In the genomic region with DNA sequence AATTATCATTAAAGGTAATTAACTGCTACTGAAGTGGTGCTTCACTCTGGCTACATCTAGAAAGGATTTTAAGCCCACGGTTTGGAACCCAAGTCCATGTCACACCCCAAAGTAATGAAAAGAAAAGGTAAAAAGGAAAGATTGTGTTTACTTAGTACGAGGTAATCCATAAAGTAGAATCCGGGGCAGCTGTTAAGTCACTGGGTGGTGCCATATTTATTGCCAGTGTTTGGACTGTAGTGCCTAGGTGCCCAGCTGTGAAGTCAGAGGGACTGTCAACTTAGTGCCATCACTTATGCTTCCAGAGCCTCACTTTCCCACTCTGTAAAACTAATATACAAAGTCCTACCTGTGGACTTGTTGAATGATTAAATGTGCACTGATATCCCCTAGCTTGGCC, we compare ENCODE assay signal across 17 cellular contexts. TPM values are rescaled to one million over a fixed set of nuclear protein-coding genes. Genes with fewer than 3 reads are reported as not detected.
DNase-seq lines count a peak whose midpoint lies in the region; ATAC-seq and TF ChIP-seq lines count a peak whose summit lies in the region.
"Had no signal": no experiment of that assay in that cellular context is flagged by ENCODE, and none has a peak within 500 bp of the region (broad histone marks: within the 10 kb centered on the region; RNA-seq: fewer than 3 reads in every experiment).

No MANE protein-coding gene starts in this region.

- H3K9me3 ChIP-seq in SJSA1 (replicated peaks) = no peaks in the 10 kb centered on the region
- H3K9me3 ChIP-seq in upper lobe of left lung = peaks cover 0 to 6% (median 0%) of the 10 kb centered on the region in 4 donors

- peaks cover 20% of the 10 kb centered on the region for H3K27me3 Mint-ChIP-seq in HFFc6 (ENCODE audit: insufficient read depth)
- H3K27me3 Mint-ChIP-seq in activated T-helper 1 cell treated with anti-CD3 and anti-CD28 coated beads, Interleukin-12 subunit alpha, Interleukin-12 subunit beta, Interleukin-2, Interleukin-4 antibody, amounts not matched to agents 30 ng/mL and 10 ng/mL and 1 ng/mL, durations not matched to agents 14 hours and 24 hours and 36 hours (ENCODE audit: insufficient read depth) = peaks cover 14% of the 10 kb centered on the region

- intact Hi-C loops in activated T-helper 1 cell treated with anti-CD3 and anti-CD28 coated beads, Interleukin-12 subunit alpha, Interleukin-12 subunit beta, Interleukin-2, Interleukin-4 antibody, amounts not matched to agents 30 ng/mL and 10 ng/mL and 1 ng/mL, durations not matched to agents 14 hours and 24 hours and 36 hours (cut with micrococcal nuclease) = no loop called here

- H3K4me1 Mint-ChIP-seq in HFFc6 (ENCODE audit: low read depth) = peaks cover 46% of the 10 kb centered on the region
- H3K4me1 Mint-ChIP-seq in activated T-helper 1 cell treated with anti-CD3 and anti-CD28 coated beads, Interleukin-12 subunit alpha, Interleukin-12 subunit beta, Interleukin-2, Interleukin-4 antibody, amounts not matched to agents 30 ng/mL and 10 ng/mL and 1 ng/mL, durations not matched to agents 14 hours and 24 hours and 36 hours (ENCODE audit: low read depth) = no peaks in the 10 kb centered on the region
- H3K4me1 Mint-ChIP-seq: IgD-negative memory B cell had no signal

- 61 to 79% methylated on average over 3 of the region's 3 CpGs for WGBS in upper lobe of left lung, 2 donors

- H3K4me1 ChIP-seq in SJSA1 (replicated peaks) (peaks cover 23% of the 10 kb centered on the region), upper lobe of left lung (no peaks in the 10 kb centered on the region)
- H3K4me1 ChIP-seq: Peyer's patch had no signal

- TF ChIP-seq EP300 in upper lobe of left lung (IDR thresholded peaks at IDR 0.05) = no peak

- H3K27ac ChIP-seq in SJSA1 (peak overlapping the region; percentile 56), upper lobe of left lung (no peak overlapping the region)
- H3K27ac ChIP-seq: Peyer's patch had no signal

- peaks cover 33% of the 10 kb centered on the region for H3K9me3 Mint-ChIP-seq in HFFc6
- peaks cover 17% of the 10 kb centered on the region for H3K9me3 Mint-ChIP-seq in activated T-helper 1 cell treated with anti-CD3 and anti-CD28 coated beads, Interleukin-12 subunit alpha, Interleukin-12 subunit beta, Interleukin-2, Interleukin-4 antibody, amounts not matched to agents 30 ng/mL and 10 ng/mL and 1 ng/mL, durations not matched to agents 14 hours and 24 hours and 36 hours

- H3K36me3 ChIP-seq in SJSA1 (no peaks in the 10 kb centered on the region), upper lobe of left lung (no peaks in the 10 kb centered on the region)
- H3K36me3 ChIP-seq: Peyer's patch had no signal

- H3K4me3 ChIP-seq in SJSA1 (no peak overlapping the region), upper lobe of left lung (no peak overlapping the region)
- H3K4me3 ChIP-seq: Peyer's patch had no signal

- H3K36me3 Mint-ChIP-seq in HFFc6 (ENCODE audit: low read depth) = peaks cover 28% of the 10 kb centered on the region
- H3K36me3 Mint-ChIP-seq in activated T-helper 1 cell treated with anti-CD3 and anti-CD28 coated beads, Interleukin-12 subunit alpha, Interleukin-12 subunit beta, Interleukin-2, Interleukin-4 antibody, amounts not matched to agents 30 ng/mL and 10 ng/mL and 1 ng/mL, durations not matched to agents 14 hours and 24 hours and 36 hours (ENCODE audit: low read depth) = no peaks in the 10 kb centered on the region
- H3K36me3 Mint-ChIP-seq: CD8-positive, alpha-beta T cell had no signal

- DNase-seq in ELR (ENCODE audit: low read depth) (peak; percentile 15), HFFc6 (no peak), SJSA1 (ENCODE audit: low read depth in 1 of 2, low spot score in 2 of 2) (peak in 1 of 2 experiments; percentile 21), myocyte (ENCODE audit: low read depth) (peak; percentile 14), upper lobe of left lung (no peak)
- DNase-seq in activated T-helper 1 cell treated with anti-CD3 and anti-CD28 coated beads, Interleukin-12 subunit alpha, Interleukin-12 subunit beta, Interleukin-2, Interleukin-4 antibody, amounts not matched to agents 30 ng/mL and 10 ng/mL and 1 ng/mL, durations not matched to agents 14 hours and 24 hours and 36 hours (ENCODE audit: low spot score) = no peak
- DNase-seq: CD8-positive, alpha-beta T cell; H7; NCI-H1694 treated with DMSO at 0.1 percent for 48 hours; NCI-H2171; NCI-H82; SHP77 had no signal

- H3K27me3 ChIP-seq in SJSA1 (replicated peaks) (no peaks in the 10 kb centered on the region), upper lobe of left lung (no peaks in the 10 kb centered on the region)
- H3K27me3 ChIP-seq: Peyer's patch had no signal

- TF ChIP-seq CTCF in HFFc6 (IDR thresholded peaks at IDR 0.05) (no peak), upper lobe of left lung (IDR thresholded peaks at IDR 0.05) (no peak)

- peak overlapping the region; percentile 84 for H3K27ac Mint-ChIP-seq in HFFc6
- H3K27ac Mint-ChIP-seq in activated T-helper 1 cell treated with anti-CD3 and anti-CD28 coated beads, Interleukin-12 subunit alpha, Interleukin-12 subunit beta, Interleukin-2, Interleukin-4 antibody, amounts not matched to agents 30 ng/mL and 10 ng/mL and 1 ng/mL, durations not matched to agents 14 hours and 24 hours and 36 hours = no peak overlapping the region
- H3K27ac Mint-ChIP-seq: CD8-positive, alpha-beta T cell; IgD-negative memory B cell had no signal

- no peak for TF ChIP-seq POLR2A in upper lobe of left lung (IDR thresholded peaks at IDR 0.05)

- no peak for ATAC-seq in upper lobe of left lung (ENCODE audit: low FRiP score in 2 of 2)
- ATAC-seq in GM19035 (IDR thresholded peaks at IDR 0.05; ENCODE audit: unreplicated experiment) = no peak
- ATAC-seq: CD8-positive, alpha-beta T cell had no signal

- peak overlapping the region; percentile 42; the same call in 1 of the 2 replicates for H3K4me3 Mint-ChIP-seq in HFFc6
- H3K4me3 Mint-ChIP-seq in activated T-helper 1 cell treated with anti-CD3 and anti-CD28 coated beads, Interleukin-12 subunit alpha, Interleukin-12 subunit beta, Interleukin-2, Interleukin-4 antibody, amounts not matched to agents 30 ng/mL and 10 ng/mL and 1 ng/mL, durations not matched to agents 14 hours and 24 hours and 36 hours = no peak overlapping the region
- H3K4me3 Mint-ChIP-seq: CD8-positive, alpha-beta T cell; IgD-negative memory B cell had no signal

RNA-seq across cellular contexts. Expression of a gene that starts 52.2 kb away (rescaled TPM):
- total RNA-seq in HFFc6 (2021; fragmentation: NEBNext Ultra II Directional; extraction: Animal tissue kit (Norgen Biotek cat#: 25700)) = not detected
- total RNA-seq in SJSA1 (2014; rRNA removed; shearing (Covaris generic)) = not detected in 2 replicates
- total RNA-seq in myocyte (not detected in 2 replicates), upper lobe of left lung (under 1 TPM in 2 of 6 donors, not detected in 4; 0.09 to 0.24 TPM)
- polyA plus RNA-seq in myocyte (2012) = not detected
- not detected in 2 replicates for total RNA-seq in activated T-helper 1 cell treated with anti-CD3 and anti-CD28 coated beads, Interleukin-12 subunit alpha, Interleukin-12 subunit beta, Interleukin-2, Interleukin-4 antibody, amounts not matched to agents 30 ng/mL and 10 ng/mL and 1 ng/mL, durations not matched to agents 14 hours and 24 hours and 36 hours
- total RNA-seq: CD8-positive, alpha-beta T cell; LHCN-M2 had no signal
- polyA plus RNA-seq: BJ, IgD-negative memory B cell had no signal

Comparison
In these comparisons a context has a peak if more than half of its experiments do, and no peak if none do; other contexts are left out.
1. DNase-seq: peak in ELR (single experiment) and myocyte (single experiment); none in HFFc6 (single experiment), upper lobe of left lung (0 of 2) and activated T-helper 1 cell treated with anti-CD3 and anti-CD28 coated beads, Interleukin-12 subunit alpha, Interleukin-12 subunit beta, Interleukin-2, Interleukin-4 antibody, amounts not matched to agents 30 ng/mL and 10 ng/mL and 1 ng/mL, durations not matched to agents 14 hours and 24 hours and 36 hours (single experiment).